Comparison of ENCODE assay signal across 16 cellular contexts in genomic region chr2:55500025-55500424, GRCh38. TPM values are rescaled to one million over a fixed set of nuclear protein-coding genes. Genes with fewer than 3 reads are reported as not detected.
DNase-seq lines count a peak whose midpoint lies in the region; ATAC-seq, FAIRE-seq and TF ChIP-seq lines count a peak whose summit lies in the region.
"Had no signal": no experiment of that assay in that cellular context is flagged by ENCODE, and none has a peak within 500 bp of the region (broad histone marks: within the 10 kb centered on the region; RNA-seq: fewer than 3 reads in every experiment).

No MANE protein-coding gene starts in this region.

- no peaks in the 10 kb centered on the region for H3K36me3 ChIP-seq in RWPE2 (ENCODE audit: low read depth)
- H3K36me3 ChIP-seq in vagina: no peaks in the 10 kb centered on the region
- H3K36me3 ChIP-seq: right lobe of liver, thyroid gland had no signal

- H3K27me3 ChIP-seq in RWPE2 (ENCODE audit: insufficient read depth, poor library complexity, severe bottlenecking) (no peaks in the 10 kb centered on the region), vagina (no peaks in the 10 kb centered on the region)
- H3K27me3 ChIP-seq: right lobe of liver, thyroid gland had no signal

- H3K9me3 ChIP-seq in RWPE2 (ENCODE audit: severe bottlenecking) (no peaks in the 10 kb centered on the region), vagina (no peaks in the 10 kb centered on the region)
- H3K9me3 ChIP-seq: right lobe of liver, thyroid gland had no signal

- no peaks in the 10 kb centered on the region for H3K4me1 Mint-ChIP-seq in activated CD4-positive, alpha-beta T cell treated with anti-CD3 and anti-CD28 coated beads, Interleukin-2, amount 10 ng/mL, durations not matched to agents 24 days and 14 days
- H3K4me1 Mint-ChIP-seq: activated B cell treated with CpG ODN at 0.5 μM for 24 hours had no signal

- ATAC-seq in RWPE2 (ENCODE audit: low read depth) (peak; percentile 74), GM18511 (IDR thresholded peaks at IDR 0.05; ENCODE audit: unreplicated experiment) (no peak)

- H3K36me3 Mint-ChIP-seq in activated CD4-positive, alpha-beta T cell treated with anti-CD3 and anti-CD28 coated beads, Interleukin-2, amount 10 ng/mL, durations not matched to agents 24 days and 14 days (ENCODE audit: low read depth): no peaks in the 10 kb centered on the region

- H3K9me3 Mint-ChIP-seq in activated CD4-positive, alpha-beta T cell treated with anti-CD3 and anti-CD28 coated beads, Interleukin-2, amount 10 ng/mL, durations not matched to agents 24 days and 14 days: no peaks in the 10 kb centered on the region

- TF ChIP-seq POLR2A in vagina (IDR thresholded peaks at IDR 0.05): no peak

- no peak overlapping the region for H3K4me3 Mint-ChIP-seq in activated CD4-positive, alpha-beta T cell treated with anti-CD3 and anti-CD28 coated beads, Interleukin-2, amount 10 ng/mL, durations not matched to agents 24 days and 14 days
- H3K4me3 Mint-ChIP-seq: activated B cell treated with CpG ODN at 0.5 μM for 24 hours had no signal

- H3K4me3 ChIP-seq in RWPE2 (ENCODE audit: severe bottlenecking): no peak overlapping the region
- no peak overlapping the region for H3K4me3 ChIP-seq in fibroblast of mammary gland (ENCODE audit: control insufficient read depth, low read depth, low read length)
- H3K4me3 ChIP-seq in vagina: no peak overlapping the region
- H3K4me3 ChIP-seq: right lobe of liver, SK-N-MC, thyroid gland had no signal

- intact Hi-C loops in activated CD4-positive, alpha-beta T cell treated with anti-CD3 and anti-CD28 coated beads, Interleukin-2, amount 10 ng/mL, durations not matched to agents 24 days and 14 days (cut with micrococcal nuclease): no loop called here
- intact Hi-C loops in vagina (cut with DNase I): no loop called here

- H3K27ac Mint-ChIP-seq in activated CD4-positive, alpha-beta T cell treated with anti-CD3 and anti-CD28 coated beads, Interleukin-2, amount 10 ng/mL, durations not matched to agents 24 days and 14 days: no peak overlapping the region
- H3K27ac Mint-ChIP-seq: activated B cell treated with CpG ODN at 0.5 μM for 24 hours had no signal

- no peak for FAIRE-seq in D721Med (lab: Jason Lieb, UNC)
- FAIRE-seq: GM18507 had no signal

- H3K4me1 ChIP-seq in RWPE2 (ENCODE audit: insufficient read depth, poor library complexity, severe bottlenecking) (no peaks in the 10 kb centered on the region), vagina (no peaks in the 10 kb centered on the region)
- H3K4me1 ChIP-seq: right lobe of liver, thyroid gland had no signal

- DNase-seq in activated CD4-positive, alpha-beta T cell treated with anti-CD3 and anti-CD28 coated beads, Interleukin-2, amount 10 ng/mL, durations not matched to agents 24 days and 14 days: peak; percentile 49
- no peak for DNase-seq in activated CD4-positive, alpha-beta T cell treated with anti-CD3 and anti-CD28 coated beads, Interleukin-2, amount 50 U/mL, for 4 hours
- DNase-seq in RWPE2 (ENCODE audit: low spot score) (no peak), fibroblast of mammary gland (ENCODE audit: low read depth) (peak; percentile 75), Ammon's horn (ENCODE audit: low spot score) (no peak), D721Med (ENCODE audit: insufficient read length, low spot score) (no peak), vagina (ENCODE audit: extremely low spot score in 2 of 2) (no peak)
- DNase-seq: activated B cell treated with CpG ODN at 0.5 μM for 24 hours; activated T-cell treated with anti-CD3 and anti-CD28 coated beads, Interleukin-2, amount 50 U/mL, for 48 hours; kidney; NCI-H446 treated with DMSO at 0.1 percent for 48 hours; right lobe of liver; thyroid gland had no signal

- H3K27me3 Mint-ChIP-seq in activated CD4-positive, alpha-beta T cell treated with anti-CD3 and anti-CD28 coated beads, Interleukin-2, amount 10 ng/mL, durations not matched to agents 24 days and 14 days: no peaks in the 10 kb centered on the region

- H3K27ac ChIP-seq in RWPE2 (ENCODE audit: poor library complexity, severe bottlenecking) (no peak overlapping the region), vagina (no peak overlapping the region)
- H3K27ac ChIP-seq: right lobe of liver, SK-N-MC, thyroid gland had no signal

- TF ChIP-seq CTCF in RWPE2 (IDR thresholded peaks at IDR 0.05; ENCODE audit: poor library complexity, severe bottlenecking): no peak
- no peak for TF ChIP-seq CTCF in fibroblast of mammary gland (conservative IDR thresholded peaks at IDR 0.05; ENCODE audit: control insufficient read depth, insufficient read depth, low read depth, low read length)
- TF ChIP-seq CTCF in D721Med (IDR thresholded peaks at IDR 0.05; ENCODE audit: insufficient read depth, missing control alignments): no peak
- no peak for TF ChIP-seq CTCF in vagina (IDR thresholded peaks at IDR 0.05)

RNA-seq across cellular contexts. Expression of gene CFAP36, which starts 19.5 kb away (rescaled TPM):
- 22.1 and 25.1 TPM in 2 replicates for total RNA-seq in activated CD4-positive, alpha-beta T cell treated with anti-CD3 and anti-CD28 coated beads, Interleukin-2, amount 10 ng/mL, durations not matched to agents 24 days and 14 days
- total RNA-seq in vagina: 20.9 TPM

Comparison
In these comparisons a context has a peak if more than half of its experiments do, and no peak if none do; other contexts are left out.
1. DNase-seq: peak in activated CD4-positive, alpha-beta T cell treated with anti-CD3 and anti-CD28 coated beads, Interleukin-2, amount 10 ng/mL, durations not matched to agents 24 days and 14 days (single experiment) and fibroblast of mammary gland (single experiment); none in activated CD4-positive, alpha-beta T cell treated with anti-CD3 and anti-CD28 coated beads, Interleukin-2, amount 50 U/mL, for 4 hours (0 of 2), RWPE2 (single experiment), Ammon's horn (single experiment), D721Med (single experiment) and vagina (0 of 2).